Comparison of ENCODE assay signal across 8 cellular contexts in the genomic region with DNA sequence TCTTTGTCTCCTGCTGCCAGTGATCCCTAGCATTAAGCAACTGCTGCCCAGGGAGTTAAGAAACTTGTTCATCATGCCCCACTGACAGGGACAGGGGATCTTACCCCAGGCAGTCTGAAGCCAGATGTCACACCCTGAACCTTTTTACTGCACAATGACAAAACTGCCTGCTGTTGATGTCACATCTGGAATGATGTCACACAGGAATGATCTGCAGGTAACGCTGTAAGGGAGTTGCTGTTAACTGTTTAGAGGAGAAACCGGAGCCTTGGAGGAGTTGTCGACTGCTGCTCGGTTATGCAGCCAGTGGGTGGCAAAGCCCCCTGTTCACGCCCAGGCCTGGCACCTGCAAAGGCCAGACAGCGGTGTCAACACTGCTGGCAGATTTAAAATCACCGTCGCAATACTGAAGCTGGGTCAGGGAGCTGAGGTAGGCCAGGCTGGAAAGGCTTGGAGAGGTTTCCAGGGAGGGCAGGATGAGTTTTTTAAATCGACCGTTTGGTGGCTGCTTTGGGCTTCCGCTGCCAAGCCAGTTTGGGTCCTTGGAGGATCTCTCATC. TPM values are rescaled to one million over a fixed set of nuclear protein-coding genes. Genes with fewer than 3 reads are reported as not detected.
DNase-seq lines count a peak whose midpoint lies in the region; ATAC-seq, FAIRE-seq and TF ChIP-seq lines count a peak whose summit lies in the region.

No MANE protein-coding gene starts in this region.

- CTCF ChIA-PET in CD4-positive, alpha-beta memory T cell (lab: Charles Lee; ENCODE audit: partially characterized antibody) = interaction anchor here (1.0 to 24.1 kb wide), 12 partner anchors 13 to 170 kb away, joined by 4 to 422 read pairs (median 8); no protein-coding TSS in a partner anchor

- POLR2A ChIA-PET in CD4-positive, alpha-beta memory T cell (lab: Charles Lee; ENCODE audit: partially characterized antibody) = no interaction called here

- peak overlapping the region; percentile 91 for H3K4me2 ChIP-seq in neural progenitor cell

- H3K27ac ChIP-seq in CD4-positive, alpha-beta memory T cell (ENCODE audit: low read depth, low read length) = no peak overlapping the region
- H3K27ac ChIP-seq in effector memory CD4-positive, alpha-beta T cell (ENCODE audit: insufficient read depth, low read length, poor library complexity, severe bottlenecking) = no peak overlapping the region
- H3K27ac ChIP-seq in neural progenitor cell = no peak overlapping the region

- H3K4me3 ChIP-seq in CD4-positive, alpha-beta memory T cell (ENCODE audit: low read length in 2 of 2) = peak overlapping the region; percentile 52 to 64
- peak overlapping the region; percentile 76 for H3K4me3 ChIP-seq in effector memory CD4-positive, alpha-beta T cell (ENCODE audit: insufficient read depth, low read depth, low read length, poor library complexity, severe bottlenecking)
- H3K4me3 ChIP-seq in neural progenitor cell = peak overlapping the region; percentile 57

- no peaks in the 10 kb centered on the region for H3K9me3 ChIP-seq in CD4-positive, alpha-beta memory T cell (ENCODE audit: control insufficient read depth in 1 of 2, low read length in 2 of 2)
- H3K9me3 ChIP-seq in effector memory CD4-positive, alpha-beta T cell (ENCODE audit: control insufficient read depth, low read length) = no peaks in the 10 kb centered on the region
- no peaks in the 10 kb centered on the region for H3K9me3 ChIP-seq in neural progenitor cell (ENCODE audit: low read depth)

- TF ChIP-seq CTCF in neural progenitor cell (IDR thresholded peaks at IDR 0.05) = no peak

- no peak for FAIRE-seq in H54 (lab: Jason Lieb, UNC)

- peak in 1 of 5 donors; percentile 34 for DNase-seq in CD4-positive, alpha-beta memory T cell
- DNase-seq in MV-4-11 (lab: John Stamatoyannopoulos, UW) (peak; percentile 2), neural progenitor cell (ENCODE audit: low spot score) (no peak), NCI-H1930 (lab: John Stamatoyannopoulos, UW) (no peak), H54 (ENCODE audit: insufficient read length, low spot score) (no peak), NCI-H187 treated with DMSO at 0.1 percent for 48 hours (lab: John Stamatoyannopoulos, UW) (no peak)
- DNase-seq in effector memory CD4-positive, alpha-beta T cell = no peak

- H3K4me1 ChIP-seq in CD4-positive, alpha-beta memory T cell (ENCODE audit: insufficient read depth, low read length) = peaks cover 6% of the 10 kb centered on the region
- peaks cover 7% of the 10 kb centered on the region for H3K4me1 ChIP-seq in effector memory CD4-positive, alpha-beta T cell (ENCODE audit: control insufficient read depth, insufficient read depth, low read length, poor library complexity, severe bottlenecking)
- H3K4me1 ChIP-seq in neural progenitor cell = peaks cover 4% of the 10 kb centered on the region

- intact Hi-C loops in CD4-positive, alpha-beta memory T cell (cut with micrococcal nuclease) = no loop called here

- H3K36me3 ChIP-seq in CD4-positive, alpha-beta memory T cell (ENCODE audit: insufficient read depth, low read length) = no peaks in the 10 kb centered on the region
- no peaks in the 10 kb centered on the region for H3K36me3 ChIP-seq in effector memory CD4-positive, alpha-beta T cell (ENCODE audit: control insufficient read depth, insufficient read depth, low read length)
- H3K36me3 ChIP-seq in neural progenitor cell = no peaks in the 10 kb centered on the region

- H3K4me3 Mint-ChIP-seq in CD4-positive, alpha-beta memory T cell = peak overlapping the region; percentile 83 to 91 (median 86)
- H3K4me3 Mint-ChIP-seq in neural progenitor cell = peak overlapping the region; percentile 85

- H2AFZ ChIP-seq in neural progenitor cell (replicated peaks) = peak overlapping the region; percentile 55

- peaks cover 10% of the 10 kb centered on the region in 2 donors for H3K27me3 Mint-ChIP-seq in CD4-positive, alpha-beta memory T cell
- peaks cover 43% of the 10 kb centered on the region for H3K27me3 Mint-ChIP-seq in neural progenitor cell (ENCODE audit: insufficient read depth, low read depth)

- H4K20me1 ChIP-seq in neural progenitor cell (ENCODE audit: low read depth) = peaks cover 13% of the 10 kb centered on the region

- H3K79me2 ChIP-seq in neural progenitor cell (ENCODE audit: low read depth) = no peaks in the 10 kb centered on the region

- no peaks in the 10 kb centered on the region for H3K27me3 ChIP-seq in CD4-positive, alpha-beta memory T cell (ENCODE audit: insufficient read depth, low read length)
- H3K27me3 ChIP-seq in effector memory CD4-positive, alpha-beta T cell (replicated peaks; ENCODE audit: control insufficient read depth, insufficient read depth, low read length, poor library complexity, severe bottlenecking) = no peaks in the 10 kb centered on the region
- peaks cover 79% of the 10 kb centered on the region for H3K27me3 ChIP-seq in neural progenitor cell

- H3K36me3 Mint-ChIP-seq in CD4-positive, alpha-beta memory T cell = no peaks in the 10 kb centered on the region
- no peaks in the 10 kb centered on the region for H3K36me3 Mint-ChIP-seq in neural progenitor cell

- peaks cover 0 to 4% (median 0%) of the 10 kb centered on the region in 8 donors for H3K9me3 Mint-ChIP-seq in CD4-positive, alpha-beta memory T cell
- peaks cover 3% of the 10 kb centered on the region for H3K9me3 Mint-ChIP-seq in neural progenitor cell

- peak overlapping the region in 1 of 7 donors; percentile 40 for H3K27ac Mint-ChIP-seq in CD4-positive, alpha-beta memory T cell
- H3K27ac Mint-ChIP-seq in neural progenitor cell = no peak overlapping the region

- H3F3A ChIP-seq in neural progenitor cell (ENCODE audit: low read depth) = peaks cover 8% of the 10 kb centered on the region

- no peak overlapping the region for H3K9ac ChIP-seq in neural progenitor cell

- no peak for TF ChIP-seq POLR2A in H54 (IDR thresholded peaks at IDR 0.05; ENCODE audit: low read depth, low read length)

- H3K4me1 Mint-ChIP-seq in CD4-positive, alpha-beta memory T cell = peaks cover 6 to 11% (median 6%) of the 10 kb centered on the region in 4 donors
- peaks cover 9% of the 10 kb centered on the region for H3K4me1 Mint-ChIP-seq in neural progenitor cell

- no peak for ATAC-seq in HG03460 (IDR thresholded peaks at IDR 0.05; ENCODE audit: unreplicated experiment)

RNA-seq across cellular contexts. Expression of gene SLIT1, which starts 10.0 kb away (rescaled TPM):
- under 1 TPM; 0.28 to 0.32 TPM for total RNA-seq in CD4-positive, alpha-beta memory T cell
- polyA plus RNA-seq in CD4-positive, alpha-beta memory T cell = under 1 TPM in 1 of 2 donors, not detected in 1; 0.05 TPM
- total RNA-seq in neural progenitor cell (ENCODE audit: low replicate concordance) = 0.74 and 0.92 TPM in 2 replicates
